ENCODE assay signal across 8 cellular contexts in genomic region chr2:52810460-52810859, GRCh38.
DNase-seq lines count a peak whose midpoint lies in the region; ATAC-seq and TF ChIP-seq lines count a peak whose summit lies in the region.

No MANE protein-coding gene starts in this region.

- DNase-seq in LHCN-M2 (ENCODE audit: low read depth) (peak; percentile 7), chondrocyte (ENCODE audit: low spot score) (no peak), neural progenitor cell (ENCODE audit: low spot score) (peak; percentile 35), vagina (ENCODE audit: extremely low spot score in 2 of 2) (no peak)
- no peak for DNase-seq in natural killer cell treated with Interleukin-12 subunit alpha and Interleukin-12 subunit beta and Interleukin-15 and Interleukin-18, amount 100 ng/mL, for 72 hours (ENCODE audit: low spot score)
- DNase-seq in stimulated activated CD4-positive, alpha-beta T cell treated with anti-CD3 and anti-CD28 coated beads, Interleukin-2, amount 100 ng/mL, for 24 hours, result no peak

- H3K4me1 ChIP-seq in neural progenitor cell, result no peaks in the 10 kb centered on the region
- no peaks in the 10 kb centered on the region for H3K4me1 ChIP-seq in vagina

- H3K4me2 ChIP-seq in neural progenitor cell, result no peak overlapping the region

- H3K36me3 ChIP-seq in neural progenitor cell (no peaks in the 10 kb centered on the region), vagina (no peaks in the 10 kb centered on the region)

- no peaks in the 10 kb centered on the region for H3K36me3 Mint-ChIP-seq in chondrocyte (ENCODE audit: low read depth)
- no peaks in the 10 kb centered on the region for H3K36me3 Mint-ChIP-seq in neural progenitor cell
- no peaks in the 10 kb centered on the region for H3K36me3 Mint-ChIP-seq in stimulated activated memory B cell treated with anti-CD40 and anti-IgM and Interleukin-4, amounts not matched to agents 10 μg/mL and 1 μg/mL and 100 μg/mL, for 72 hours
- no peaks in the 10 kb centered on the region for H3K36me3 Mint-ChIP-seq in natural killer cell treated with Interleukin-12 subunit alpha and Interleukin-12 subunit beta and Interleukin-15 and Interleukin-18, amount 100 ng/mL, for 72 hours

- H2AFZ ChIP-seq in neural progenitor cell (replicated peaks), result peak overlapping the region; percentile 22

- intact Hi-C loops in vagina (cut with DNase I), result no loop called here

- no peak overlapping the region for H3K27ac ChIP-seq in neural progenitor cell
- no peak overlapping the region for H3K27ac ChIP-seq in vagina

- no peak overlapping the region for H3K4me3 Mint-ChIP-seq in chondrocyte (ENCODE audit: unreplicated experiment)
- H3K4me3 Mint-ChIP-seq in neural progenitor cell, result no peak overlapping the region
- H3K4me3 Mint-ChIP-seq in stimulated activated memory B cell treated with anti-CD40 and anti-IgM and Interleukin-4, amounts not matched to agents 10 μg/mL and 1 μg/mL and 100 μg/mL, for 72 hours, result no peak overlapping the region
- H3K4me3 Mint-ChIP-seq in natural killer cell treated with Interleukin-12 subunit alpha and Interleukin-12 subunit beta and Interleukin-15 and Interleukin-18, amount 100 ng/mL, for 72 hours, result no peak overlapping the region

- H3F3A ChIP-seq in neural progenitor cell (ENCODE audit: low read depth), result no peaks in the 10 kb centered on the region

- H3K27ac Mint-ChIP-seq in chondrocyte (ENCODE audit: unreplicated experiment) (no peak overlapping the region), neural progenitor cell (no peak overlapping the region)
- no peak overlapping the region for H3K27ac Mint-ChIP-seq in stimulated activated memory B cell treated with anti-CD40 and anti-IgM and Interleukin-4, amounts not matched to agents 10 μg/mL and 1 μg/mL and 100 μg/mL, for 72 hours
- H3K27ac Mint-ChIP-seq in natural killer cell treated with Interleukin-12 subunit alpha and Interleukin-12 subunit beta and Interleukin-15 and Interleukin-18, amount 100 ng/mL, for 72 hours, result no peak overlapping the region

- H4K20me1 ChIP-seq in neural progenitor cell (ENCODE audit: low read depth), result no peaks in the 10 kb centered on the region

- H3K27me3 Mint-ChIP-seq in chondrocyte (ENCODE audit: low read depth) (peaks cover 7% of the 10 kb centered on the region), neural progenitor cell (ENCODE audit: insufficient read depth, low read depth) (no peaks in the 10 kb centered on the region)
- no peaks in the 10 kb centered on the region for H3K27me3 Mint-ChIP-seq in stimulated activated memory B cell treated with anti-CD40 and anti-IgM and Interleukin-4, amounts not matched to agents 10 μg/mL and 1 μg/mL and 100 μg/mL, for 72 hours
- no peaks in the 10 kb centered on the region for H3K27me3 Mint-ChIP-seq in natural killer cell treated with Interleukin-12 subunit alpha and Interleukin-12 subunit beta and Interleukin-15 and Interleukin-18, amount 100 ng/mL, for 72 hours

- no peaks in the 10 kb centered on the region for H3K79me2 ChIP-seq in neural progenitor cell (ENCODE audit: low read depth)

- TF ChIP-seq CTCF in chondrocyte (IDR thresholded peaks at IDR 0.05) (peak; percentile 72), neural progenitor cell (IDR thresholded peaks at IDR 0.05) (peak; percentile 50), vagina (IDR thresholded peaks at IDR 0.05) (no peak)

- H3K27me3 ChIP-seq in neural progenitor cell, result no peaks in the 10 kb centered on the region
- no peaks in the 10 kb centered on the region for H3K27me3 ChIP-seq in vagina

- no peak overlapping the region for H3K9ac ChIP-seq in neural progenitor cell

- H3K9me3 Mint-ChIP-seq in chondrocyte (ENCODE audit: low read depth) (no peaks in the 10 kb centered on the region), neural progenitor cell (no peaks in the 10 kb centered on the region)
- peaks cover 5% of the 10 kb centered on the region for H3K9me3 Mint-ChIP-seq in stimulated activated memory B cell treated with anti-CD40 and anti-IgM and Interleukin-4, amounts not matched to agents 10 μg/mL and 1 μg/mL and 100 μg/mL, for 72 hours
- no peaks in the 10 kb centered on the region for H3K9me3 Mint-ChIP-seq in natural killer cell treated with Interleukin-12 subunit alpha and Interleukin-12 subunit beta and Interleukin-15 and Interleukin-18, amount 100 ng/mL, for 72 hours

- peak; percentile 38 for ATAC-seq in GM18520 (IDR thresholded peaks at IDR 0.05; ENCODE audit: unreplicated experiment)
- no peak for ATAC-seq in stimulated activated memory B cell treated with anti-CD40 and anti-IgM and Interleukin-4, amounts not matched to agents 10 μg/mL and 1 μg/mL and 100 μg/mL, for 72 hours
- ATAC-seq in natural killer cell treated with Interleukin-12 subunit alpha and Interleukin-12 subunit beta and Interleukin-15 and Interleukin-18, amount 100 ng/mL, for 72 hours, result no peak

- H3K9me3 ChIP-seq in neural progenitor cell (ENCODE audit: low read depth) (no peaks in the 10 kb centered on the region), vagina (no peaks in the 10 kb centered on the region)

- H3K4me1 Mint-ChIP-seq in chondrocyte (ENCODE audit: low read depth), result no peaks in the 10 kb centered on the region
- no peaks in the 10 kb centered on the region for H3K4me1 Mint-ChIP-seq in neural progenitor cell
- H3K4me1 Mint-ChIP-seq in stimulated activated memory B cell treated with anti-CD40 and anti-IgM and Interleukin-4, amounts not matched to agents 10 μg/mL and 1 μg/mL and 100 μg/mL, for 72 hours, result no peaks in the 10 kb centered on the region
- no peaks in the 10 kb centered on the region for H3K4me1 Mint-ChIP-seq in natural killer cell treated with Interleukin-12 subunit alpha and Interleukin-12 subunit beta and Interleukin-15 and Interleukin-18, amount 100 ng/mL, for 72 hours (ENCODE audit: low read depth in 2 of 2)

- H3K4me3 ChIP-seq in neural progenitor cell, result no peak overlapping the region
- no peak overlapping the region for H3K4me3 ChIP-seq in vagina

- TF ChIP-seq POLR2A in vagina (IDR thresholded peaks at IDR 0.05), result no peak

Comparison
In these comparisons a context has a peak if more than half of its experiments do, and no peak if none do; other contexts are left out.
1. DNase-seq: peak in LHCN-M2 (single experiment) and neural progenitor cell (single experiment); none in chondrocyte (single experiment), vagina (0 of 2), natural killer cell treated with Interleukin-12 subunit alpha and Interleukin-12 subunit beta and Interleukin-15 and Interleukin-18, amount 100 ng/mL, for 72 hours (single experiment) and stimulated activated CD4-positive, alpha-beta T cell treated with anti-CD3 and anti-CD28 coated beads, Interleukin-2, amount 100 ng/mL, for 24 hours (0 of 2).
2. CTCF ChIP-seq: peak in chondrocyte (single experiment) and neural progenitor cell (single experiment); none in vagina (0 of 3).